11 cellular contexts compared by ENCODE assay signal in the genomic region with DNA sequence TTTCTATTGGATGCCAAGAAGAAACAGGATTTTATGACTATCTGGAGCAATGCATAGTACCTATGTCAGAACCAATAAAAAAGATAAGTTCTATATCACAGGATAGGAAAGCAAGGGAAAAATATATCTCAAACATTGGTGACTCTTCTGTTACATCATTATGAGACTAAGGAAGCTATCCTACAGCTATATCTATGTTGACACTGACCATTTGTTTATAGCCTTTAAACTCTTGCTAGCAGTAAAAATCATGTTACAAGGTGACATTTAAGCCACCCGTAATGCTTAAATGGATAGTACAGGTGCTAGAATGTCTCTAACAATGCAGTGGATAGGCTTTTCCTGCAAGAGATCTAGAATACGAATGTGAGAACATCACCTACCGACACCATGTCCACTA. TPM values are rescaled to one million over a fixed set of nuclear protein-coding genes. Genes with fewer than 3 reads are reported as not detected.
"Had no signal": no experiment of that assay in that cellular context is flagged by ENCODE, and none has a peak within 500 bp of the region (broad histone marks: within the 10 kb centered on the region; RNA-seq: fewer than 3 reads in every experiment).

No MANE protein-coding gene starts in this region.

- DNase-seq: GM23248, GOT3, H7, H9, HCEC 1CT, HFFc6 had no signal

- H3K4me3 ChIP-seq: GM23248, GM23338, HAP-1 had no signal

- H3K4me1 ChIP-seq: HAP-1 had no signal

- H3K36me3 ChIP-seq: HAP-1 had no signal

- FAIRE-seq: H1, H54 had no signal

- ATAC-seq: GM23338, HCT116 had no signal

- H3K9me3 ChIP-seq: HAP-1 had no signal

RNA-seq across cellular contexts. Expression of a gene that starts 28.6 kb away (rescaled TPM):
- total RNA-seq: GM23338, H1, H7, H9 had no signal
- polyA plus RNA-seq: GM23338, H1 had no signal
